In the genomic region with DNA sequence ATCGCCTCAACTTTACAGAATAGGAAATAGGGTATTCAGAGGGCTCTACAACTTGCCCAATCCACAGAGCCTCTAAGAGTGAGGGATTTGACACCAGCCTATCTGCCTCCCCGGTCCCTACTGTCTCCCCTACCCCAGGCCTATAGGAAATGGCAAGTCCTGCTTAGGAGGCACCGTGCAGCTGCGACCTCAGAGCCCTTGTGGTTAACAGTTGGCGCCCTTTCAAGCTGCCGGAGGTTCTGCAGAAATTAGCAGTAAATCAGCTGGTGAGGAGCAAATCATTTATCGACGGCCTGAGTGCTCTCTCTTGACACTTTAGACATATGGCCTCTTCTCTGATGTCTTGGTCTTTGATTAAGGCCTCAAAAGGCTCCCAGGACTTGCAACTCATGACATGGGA, we compare ENCODE assay signal across 17 cellular contexts.
DNase-seq lines count a peak whose midpoint lies in the region; ATAC-seq and TF ChIP-seq lines count a peak whose summit lies in the region.
"Had no signal": no experiment of that assay in that cellular context is flagged by ENCODE, and none has a peak within 500 bp of the region (broad histone marks: within the 10 kb centered on the region; RNA-seq: fewer than 3 reads in every experiment).

No MANE protein-coding gene starts in this region.

- H3K27ac ChIP-seq in KOPT-K1 (ENCODE audit: low read depth, low read length, poor library complexity, severe bottlenecking) = peak overlapping the region; percentile 65
- H3K27ac ChIP-seq: 22Rv1, suprapubic skin had no signal

- H3K4me3 Mint-ChIP-seq in activated CD8-positive, alpha-beta T cell treated with anti-CD3 and anti-CD28 coated beads for 36 hours = no peak overlapping the region
- H3K4me3 Mint-ChIP-seq in naive thymus-derived CD8-positive, alpha-beta T cell = peak overlapping the region in 6 of 10 donors; percentile 11 to 68 (median 48)
- H3K4me3 Mint-ChIP-seq: activated naive CD4-positive, alpha-beta T cell treated with anti-CD3 and anti-CD28 coated beads, Interleukin-2, amount 50 U/mL, for 24 hours; nephron had no signal

- no peaks in the 10 kb centered on the region for H3K36me3 ChIP-seq in KOPT-K1 (ENCODE audit: insufficient read depth, low read length)
- H3K36me3 ChIP-seq: suprapubic skin had no signal

- no peak overlapping the region for H3K27ac Mint-ChIP-seq in activated CD8-positive, alpha-beta T cell treated with anti-CD3 and anti-CD28 coated beads for 36 hours
- peak overlapping the region in 6 of 10 donors; percentile 5 to 75 (median 39) for H3K27ac Mint-ChIP-seq in naive thymus-derived CD8-positive, alpha-beta T cell
- H3K27ac Mint-ChIP-seq: activated naive CD4-positive, alpha-beta T cell treated with anti-CD3 and anti-CD28 coated beads, Interleukin-2, amount 50 U/mL, for 24 hours; nephron had no signal

- POLR2A ChIA-PET in activated CD8-positive, alpha-beta T cell treated with anti-CD3 and anti-CD28 coated beads for 36 hours (lab: Charles Lee) = no interaction called here
- POLR2A ChIA-PET in naive thymus-derived CD8-positive, alpha-beta T cell (lab: Charles Lee) = no interaction called here

- H3K9me3 ChIP-seq in KOPT-K1 (ENCODE audit: insufficient read depth, low read length, poor library complexity, severe bottlenecking) = no peaks in the 10 kb centered on the region
- H3K9me3 ChIP-seq: suprapubic skin had no signal

- H3K9me3 Mint-ChIP-seq in activated CD8-positive, alpha-beta T cell treated with anti-CD3 and anti-CD28 coated beads for 36 hours = no peaks in the 10 kb centered on the region
- H3K9me3 Mint-ChIP-seq in naive thymus-derived CD8-positive, alpha-beta T cell = no peaks in the 10 kb centered on the region
- H3K9me3 Mint-ChIP-seq: activated naive CD4-positive, alpha-beta T cell treated with anti-CD3 and anti-CD28 coated beads, Interleukin-2, amount 50 U/mL, for 24 hours; nephron had no signal

- H3K36me3 Mint-ChIP-seq in activated CD8-positive, alpha-beta T cell treated with anti-CD3 and anti-CD28 coated beads for 36 hours (ENCODE audit: low read depth) = no peaks in the 10 kb centered on the region
- H3K36me3 Mint-ChIP-seq in naive thymus-derived CD8-positive, alpha-beta T cell = no peaks in the 10 kb centered on the region
- H3K36me3 Mint-ChIP-seq: activated naive CD4-positive, alpha-beta T cell treated with anti-CD3 and anti-CD28 coated beads, Interleukin-2, amount 50 U/mL, for 24 hours had no signal

- intact Hi-C loops in activated CD8-positive, alpha-beta T cell treated with anti-CD3 and anti-CD28 coated beads for 36 hours (cut with micrococcal nuclease) = no loop called here

- peak; percentile 78 for ATAC-seq in activated CD8-positive, alpha-beta T cell treated with anti-CD3 and anti-CD28 coated beads for 36 hours
- ATAC-seq in naive thymus-derived CD8-positive, alpha-beta T cell = peak; percentile 39 to 61
- ATAC-seq in GM18520 (IDR thresholded peaks at IDR 0.05; ENCODE audit: unreplicated experiment) (no peak), GM18909 (IDR thresholded peaks at IDR 0.05; ENCODE audit: poor library complexity, unreplicated experiment) (no peak)
- ATAC-seq: HCT116, left lobe of liver had no signal

- peak; percentile 34 for DNase-seq in DMS 273 (lab: John Stamatoyannopoulos, UW; ENCODE audit: unreplicated experiment)
- no peak for DNase-seq in DMS 273 treated with DMSO at 0.1 percent for 48 hours (lab: John Stamatoyannopoulos, UW)
- DNase-seq in activated CD8-positive, alpha-beta T cell treated with anti-CD3 and anti-CD28 coated beads for 36 hours = peak; percentile 70
- peak in 7 of 10 donors; percentile 8 to 47 (median 34) for DNase-seq in naive thymus-derived CD8-positive, alpha-beta T cell
- no peak for DNase-seq in NCI-H774 (lab: John Stamatoyannopoulos, UW)
- DNase-seq: activated CD4-positive, CD25-positive, alpha-beta regulatory T cell treated with anti-CD3 and anti-CD28 coated beads, Interleukin-2, amount 50 U/mL, for 72 hours; COR-L47; hypothalamus had no signal

- CTCF ChIA-PET in activated CD8-positive, alpha-beta T cell treated with anti-CD3 and anti-CD28 coated beads for 36 hours (lab: Charles Lee) = interaction anchor here (0.6 kb wide), 1 partner anchor 68 kb away, joined by 4 read pairs; no protein-coding TSS in a partner anchor

- TF ChIP-seq CTCF in activated CD8-positive, alpha-beta T cell treated with anti-CD3 and anti-CD28 coated beads for 36 hours (IDR thresholded peaks at IDR 0.05) = no peak

- H3K27me3 Mint-ChIP-seq in activated CD8-positive, alpha-beta T cell treated with anti-CD3 and anti-CD28 coated beads for 36 hours = no peaks in the 10 kb centered on the region
- no peaks in the 10 kb centered on the region for H3K27me3 Mint-ChIP-seq in naive thymus-derived CD8-positive, alpha-beta T cell
- H3K27me3 Mint-ChIP-seq: activated naive CD4-positive, alpha-beta T cell treated with anti-CD3 and anti-CD28 coated beads, Interleukin-2, amount 50 U/mL, for 24 hours had no signal

- peaks cover 42% of the 10 kb centered on the region for H3K4me1 Mint-ChIP-seq in activated CD8-positive, alpha-beta T cell treated with anti-CD3 and anti-CD28 coated beads for 36 hours (ENCODE audit: low read depth)
- H3K4me1 Mint-ChIP-seq in naive thymus-derived CD8-positive, alpha-beta T cell = peaks cover 21 to 54% (median 46%) of the 10 kb centered on the region in 4 donors

Comparison
In these comparisons a context has a peak if more than half of its experiments do, and no peak if none do; other contexts are left out.
1. DNase-seq: peak in DMS 273 (single experiment), activated CD8-positive, alpha-beta T cell treated with anti-CD3 and anti-CD28 coated beads for 36 hours (single experiment) and naive thymus-derived CD8-positive, alpha-beta T cell (7 of 10); none in DMS 273 treated with DMSO at 0.1 percent for 48 hours (single experiment) and NCI-H774 (single experiment).
2. ATAC-seq: peak in activated CD8-positive, alpha-beta T cell treated with anti-CD3 and anti-CD28 coated beads for 36 hours (single experiment) and naive thymus-derived CD8-positive, alpha-beta T cell (2 of 2); none in GM18520 (single experiment) and GM18909 (single experiment).